8 cellular contexts compared by ENCODE assay signal in genomic region chr4:6715704-6716017, GRCh38. TPM values are rescaled to one million over a fixed set of nuclear protein-coding genes. Genes with fewer than 3 reads are reported as not detected.
DNase-seq lines count a peak whose midpoint lies in the region; ATAC-seq and TF ChIP-seq lines count a peak whose summit lies in the region.

No MANE protein-coding gene starts in this region.

- peak overlapping the region; percentile 98 for H3K4me3 Mint-ChIP-seq in natural killer cell

- TF ChIP-seq CTCF in coronary artery (IDR thresholded peaks at IDR 0.05) = no peak
- TF ChIP-seq CTCF in natural killer cell (IDR thresholded peaks at IDR 0.05) = no peak
- no peak for TF ChIP-seq CTCF in GM10266 (IDR thresholded peaks at IDR 0.05; ENCODE audit: control insufficient read depth, insufficient read depth, low read depth, missing control alignments)

- ATAC-seq in natural killer cell (no peak), GM18868 (IDR thresholded peaks at IDR 0.05; ENCODE audit: unreplicated experiment) (no peak), GM21367 (IDR thresholded peaks at IDR 0.05; ENCODE audit: unreplicated experiment) (no peak), HG02571 (IDR thresholded peaks at IDR 0.05; ENCODE audit: unreplicated experiment) (no peak)

- peak overlapping the region; percentile 98 for H3K27ac Mint-ChIP-seq in natural killer cell

- H3K9me3 Mint-ChIP-seq in natural killer cell = no peaks in the 10 kb centered on the region

- peaks cover 44% of the 10 kb centered on the region for H3K4me1 ChIP-seq in BLaER1

- intact Hi-C loops in natural killer cell (cut with micrococcal nuclease) = loop anchor here (1.0 to 2.0 kb wide), 4 partner anchors 41 to 353 kb away; partner anchors contain the start of genes GRPEL1, KIAA0232 and MRFAP1

- no peaks in the 10 kb centered on the region for H3K27me3 ChIP-seq in BLaER1

- no peaks in the 10 kb centered on the region for H3K9me3 ChIP-seq in BLaER1

- no peak for DNase-seq in Jurkat, Clone E6-1 (ENCODE audit: low read depth, low spot score)
- DNase-seq in coronary artery (ENCODE audit: low spot score) (no peak), natural killer cell (no peak), GM10266 (ENCODE audit: extremely low spot score) (no peak)

- no peaks in the 10 kb centered on the region for H3K27me3 Mint-ChIP-seq in natural killer cell (ENCODE audit: low read depth in 2 of 2)

- H3K4me3 ChIP-seq in BLaER1 = peak overlapping the region; percentile 95
- H3K4me3 ChIP-seq in Jurkat, Clone E6-1 (ENCODE audit: low read length) = peak overlapping the region; percentile 51
- H3K4me3 ChIP-seq in coronary artery = peak overlapping the region; percentile 94

- H3K4me2 ChIP-seq in BLaER1 = peak overlapping the region; percentile 84

- H4K20me1 ChIP-seq in BLaER1 = peaks cover 34% of the 10 kb centered on the region

- H3K9ac ChIP-seq in BLaER1 = peak overlapping the region; percentile 95

- peaks cover 35 to 38% of the 10 kb centered on the region in 2 donors for H3K4me1 Mint-ChIP-seq in natural killer cell

- H3K36me3 Mint-ChIP-seq in natural killer cell = no peaks in the 10 kb centered on the region

- H3K27ac ChIP-seq in BLaER1 (peak overlapping the region; percentile 96), coronary artery (peak overlapping the region; percentile 68 to 98)

- H3K36me3 ChIP-seq in BLaER1 = no peaks in the 10 kb centered on the region

RNA-seq across cellular contexts. Expression of gene BLOC1S4, which starts 0.3 kb away (rescaled TPM):
- 10.1 TPM for polyA plus RNA-seq in Jurkat, Clone E6-1 (2012; ENCODE audit: insufficient read depth, insufficient read length)
- 10 to 100 TPM; 18.9 to 20.1 (median 20.0) TPM for total RNA-seq in natural killer cell

RNA-seq across cellular contexts. Expression of gene MRFAP1L1, which starts 6.0 kb away (rescaled TPM):
- polyA plus RNA-seq in Jurkat, Clone E6-1 (2012; ENCODE audit: insufficient read depth, insufficient read length) = 58.2 TPM
- total RNA-seq in natural killer cell = 10 to 100 TPM; 38.4 to 60.9 (median 40.8) TPM

RNA-seq across cellular contexts. Expression of gene S100P, which starts 22.0 kb away (rescaled TPM):
- polyA plus RNA-seq in Jurkat, Clone E6-1 (2012; ENCODE audit: insufficient read depth, insufficient read length) = not detected
- total RNA-seq in natural killer cell = 1 to 10 TPM; 2.4 to 4.3 (median 2.7) TPM
